Comparison of ENCODE assay signal across 28 cellular contexts in genomic region chr4:137156807-137157206, GRCh38.
A peak's percentile ranks its signal among the peaks of the same experiment; 100 is the strongest.
DNase-seq lines count a peak whose midpoint lies in the region; ATAC-seq, FAIRE-seq and TF ChIP-seq lines count a peak whose summit lies in the region.
"Had no signal": no experiment of that assay in that cellular context is flagged by ENCODE, and none has a peak within 500 bp of the region (broad histone marks: within the 10 kb centered on the region; RNA-seq: fewer than 3 reads in every experiment).

No MANE protein-coding gene starts in this region.

- no peak overlapping the region for H3K14ac ChIP-seq in IMR-90 (replicated peaks; ENCODE audit: low read depth, low read length)
- no peak overlapping the region for H3K14ac ChIP-seq in mesenchymal stem cell (ENCODE audit: low read length in 2 of 2)

- H3K4me3 ChIP-seq in ACC112 (ENCODE audit: low read depth, low read length) (no peak overlapping the region), IMR-90 (ENCODE audit: insufficient read depth, low read depth, low read length) (no peak overlapping the region), astrocyte (ENCODE audit: insufficient read depth, low read depth, low read length) (no peak overlapping the region), mesenchymal stem cell (ENCODE audit: insufficient read depth in 1 of 2, low read depth in 1 of 2, low read length in 2 of 2) (no peak overlapping the region), MG63 (no peak overlapping the region)
- H3K4me3 ChIP-seq: K562, PC-9, SJCRH30 had no signal

- H2BK12ac ChIP-seq in mesenchymal stem cell (ENCODE audit: low read length in 2 of 2): no peak overlapping the region

- no peaks in the 10 kb centered on the region for H3K9me3 Mint-ChIP-seq in astrocyte (ENCODE audit: unreplicated experiment)

- peaks cover 1% of the 10 kb centered on the region for H3K4me1 Mint-ChIP-seq in astrocyte (ENCODE audit: low read depth, unreplicated experiment)
- H3K4me1 Mint-ChIP-seq: CD4-positive, alpha-beta memory T cell had no signal

- no peaks in the 10 kb centered on the region for H4K20me1 ChIP-seq in IMR-90 (ENCODE audit: insufficient read depth, low read length)
- H4K20me1 ChIP-seq in astrocyte (ENCODE audit: insufficient read depth, low read length): no peaks in the 10 kb centered on the region

- FAIRE-seq in astrocyte (lab: Jason Lieb, UNC): no peak
- FAIRE-seq: GM12891, HepG2, K562 had no signal

- H3K4ac ChIP-seq in IMR-90 (ENCODE audit: low read depth, low read length) (no peak overlapping the region), mesenchymal stem cell (ENCODE audit: low read depth in 1 of 2, low read length in 2 of 2) (no peak overlapping the region)

- H3K36me3 Mint-ChIP-seq in astrocyte (ENCODE audit: low read depth, unreplicated experiment): no peaks in the 10 kb centered on the region
- H3K36me3 Mint-ChIP-seq: CD4-positive, alpha-beta memory T cell had no signal

- H3K36me3 ChIP-seq in ACC112 (ENCODE audit: insufficient read depth, low read length) (no peaks in the 10 kb centered on the region), IMR-90 (ENCODE audit: control insufficient read depth, insufficient read depth, low read length) (no peaks in the 10 kb centered on the region), astrocyte (ENCODE audit: insufficient read depth, low read length) (no peaks in the 10 kb centered on the region), mesenchymal stem cell (ENCODE audit: control insufficient read depth in 1 of 2, insufficient read depth in 2 of 2, low read depth in 1 of 2, low read length in 2 of 2) (no peaks in the 10 kb centered on the region), MG63 (no peaks in the 10 kb centered on the region)
- H3K36me3 ChIP-seq: SJCRH30 had no signal

- no peak overlapping the region for H2BK5ac ChIP-seq in IMR-90 (ENCODE audit: low read depth, low read length, poor library complexity, severe bottlenecking)
- no peak overlapping the region for H2BK5ac ChIP-seq in mesenchymal stem cell (ENCODE audit: low read depth, low read length, poor library complexity, severe bottlenecking)

- no peak overlapping the region for H2AK9ac ChIP-seq in IMR-90 (replicated peaks; ENCODE audit: low read depth, low read length, poor library complexity)

- no peak overlapping the region for H3K4me3 Mint-ChIP-seq in astrocyte (ENCODE audit: unreplicated experiment)
- H3K4me3 Mint-ChIP-seq: CD4-positive, alpha-beta memory T cell had no signal

- POLR2A ChIA-PET in IMR-90 (lab: Charles Lee; ENCODE audit: unreplicated experiment): no interaction called here

- no peaks in the 10 kb centered on the region for H3K9me3 ChIP-seq in IMR-90 (ENCODE audit: control insufficient read depth, insufficient read depth, low read length)
- H3K9me3 ChIP-seq in astrocyte (ENCODE audit: insufficient read depth, low read depth, low read length): no peaks in the 10 kb centered on the region
- H3K9me3 ChIP-seq in mesenchymal stem cell (ENCODE audit: control insufficient read depth, low read length): no peaks in the 10 kb centered on the region
- no peaks in the 10 kb centered on the region for H3K9me3 ChIP-seq in MG63
- H3K9me3 ChIP-seq: Caco-2, SJCRH30 had no signal

- ATAC-seq in IMR-90 (ENCODE audit: low read depth): no peak
- ATAC-seq: HCT116, HepG2, K562, Right ventricle myocardium inferior had no signal

- H3K18ac ChIP-seq in IMR-90 (ENCODE audit: low read depth, low read length) (0 out of 2 replicates have a peak overlapping the region, but pooled peaks have one; percentile 19), mesenchymal stem cell (ENCODE audit: low read depth in 1 of 2, low read length in 2 of 2) (no peak overlapping the region)

- H3K27ac Mint-ChIP-seq in astrocyte (ENCODE audit: unreplicated experiment): no peak overlapping the region
- H3K27ac Mint-ChIP-seq: CD4-positive, alpha-beta memory T cell had no signal

- no CpG with 5 or more reads among the region's 1 CpG for WGBS in IMR-90 (ENCODE audit: extremely low coverage in 2 of 2, insufficient read length in 1 of 2), 2 experiments
- 100% methylated on average over 1 of the region's 1 CpG for WGBS in mesenchymal stem cell

- H3K79me2 ChIP-seq in ACC112 (ENCODE audit: control insufficient read depth, insufficient read depth, low read length, unreplicated experiment) (no peaks in the 10 kb centered on the region), astrocyte (ENCODE audit: insufficient read depth, low read length) (no peaks in the 10 kb centered on the region)

- H3K56ac ChIP-seq in IMR-90 (ENCODE audit: extremely low read depth, insufficient read depth, low read length): no peak overlapping the region

- DNase-seq in IMR-90 (no peak), astrocyte (ENCODE audit: low read depth) (no peak), mesenchymal stem cell (no peak), MG63 (no peak), NOMO-1 treated with DMSO at 0.1 percent for 48 hours (lab: John Stamatoyannopoulos, UW; ENCODE audit: unreplicated experiment) (no peak), mesenteric fat pad (ENCODE audit: low spot score) (no peak), DMS79 (lab: John Stamatoyannopoulos, UW) (no peak)
- DNase-seq: 8988T; C1 segment of cervical spinal cord; Caco-2; CD4-positive, alpha-beta memory T cell; GF-D8; Kasumi-1; MV-4-11; NCI-H1105; NCI-H1436 treated with DMSO at 0.1 percent for 48 hours; NCI-H187 treated with DMSO at 0.1 percent for 48 hours; NCI-H2171 treated with DMSO at 0.1 percent for 48 hours; NCI-H524; NCI-H748 treated with DMSO at 0.1 percent for 48 hours; PC-9; SJCRH30 had no signal

- TF ChIP-seq POLR2A in IMR-90 (IDR thresholded peaks at IDR 0.05; ENCODE audit: low read depth, low read length): no peak

- no peak overlapping the region for H4K8ac ChIP-seq in IMR-90 (ENCODE audit: low read depth in 2 of 2, low read length in 2 of 2)
- no peak overlapping the region for H4K8ac ChIP-seq in mesenchymal stem cell (ENCODE audit: low read length)

- H3K27me3 Mint-ChIP-seq in astrocyte (ENCODE audit: low read depth, unreplicated experiment): no peaks in the 10 kb centered on the region
- H3K27me3 Mint-ChIP-seq: CD4-positive, alpha-beta memory T cell had no signal

- dilution Hi-C loops in IMR-90 (cut with HindIII; ENCODE audit: low sequenced_read_pairs, unreplicated experiment): no loop called here

- no TSS peak for BruUV-seq in IMR-90 (replicated peaks; lab: Mats Ljungman, UMichigan)

- H3K27me3 ChIP-seq in ACC112 (ENCODE audit: insufficient read depth, low read length): no peaks in the 10 kb centered on the region
- no peaks in the 10 kb centered on the region for H3K27me3 ChIP-seq in IMR-90 (ENCODE audit: control insufficient read depth, insufficient read depth, low read length)
- H3K27me3 ChIP-seq in astrocyte (ENCODE audit: insufficient read depth, low read length): no peaks in the 10 kb centered on the region
- no peaks in the 10 kb centered on the region for H3K27me3 ChIP-seq in mesenchymal stem cell (ENCODE audit: control insufficient read depth in 1 of 2, insufficient read depth in 1 of 2, low read length in 2 of 2)
- H3K27me3 ChIP-seq in MG63: no peaks in the 10 kb centered on the region
- H3K27me3 ChIP-seq: SJCRH30 had no signal

- intact Hi-C loops in IMR-90 (cut with micrococcal nuclease): no loop called here

- H2BK15ac ChIP-seq in IMR-90 (ENCODE audit: low read depth, low read length) (no peak overlapping the region), mesenchymal stem cell (ENCODE audit: low read depth, poor library complexity, severe bottlenecking) (no peak overlapping the region)

- H3K4me2 ChIP-seq in IMR-90 (ENCODE audit: low read depth, low read length) (no peak overlapping the region), astrocyte (ENCODE audit: low read length) (peak overlapping the region; percentile 15), mesenchymal stem cell (ENCODE audit: low read length, poor library complexity, severe bottlenecking) (no peak overlapping the region)
- H3K4me2 ChIP-seq: PC-9 had no signal

- H2AFZ ChIP-seq in ACC112 (ENCODE audit: low read length, unreplicated experiment) (peak overlapping the region; percentile 16), IMR-90 (replicated peaks; ENCODE audit: low read length, poor library complexity) (no peak overlapping the region), astrocyte (ENCODE audit: low read depth, low read length) (no peak overlapping the region), mesenchymal stem cell (ENCODE audit: low read depth, low read length) (no peak overlapping the region)
- H2AFZ ChIP-seq: PC-9 had no signal

- no peak overlapping the region for H4K5ac ChIP-seq in IMR-90 (ENCODE audit: low read depth, low read length)

- in situ Hi-C loops in IMR-90 (cut with MboI; ENCODE audit: low sequenced_read_pairs): no loop called here

- no peak overlapping the region for H3K23ac ChIP-seq in IMR-90 (ENCODE audit: low read depth, low read length)
- no peak overlapping the region for H3K23ac ChIP-seq in mesenchymal stem cell (ENCODE audit: low read length in 2 of 2)

- CTCF ChIA-PET in IMR-90 (lab: Yijun Ruan, JAX): no interaction called here

- H4K91ac ChIP-seq in IMR-90 (ENCODE audit: insufficient read depth, low read depth, low read length) (no peak overlapping the region), mesenchymal stem cell (ENCODE audit: low read length) (no peak overlapping the region)

- no peak for TF ChIP-seq RAD21 in IMR-90 (IDR thresholded peaks at IDR 0.05; ENCODE audit: low read length)

- no peaks in the 10 kb centered on the region for H3K9me1 ChIP-seq in IMR-90 (ENCODE audit: insufficient read depth, low read length)

- H3K4me1 ChIP-seq in ACC112 (ENCODE audit: control insufficient read depth, insufficient read depth, low read length, unreplicated experiment) (peaks cover 19% of the 10 kb centered on the region), IMR-90 (ENCODE audit: control insufficient read depth, insufficient read depth, low read length) (peaks cover 2% of the 10 kb centered on the region), astrocyte (ENCODE audit: insufficient read depth, low read length) (peaks cover 5% of the 10 kb centered on the region), mesenchymal stem cell (ENCODE audit: control insufficient read depth, insufficient read depth, low read depth, low read length) (no peaks in the 10 kb centered on the region)
- H3K4me1 ChIP-seq: Caco-2, SJCRH30 had no signal

- H3K9ac ChIP-seq in IMR-90 (ENCODE audit: low read depth, low read length) (no peak overlapping the region), astrocyte (ENCODE audit: low read length) (no peak overlapping the region), mesenchymal stem cell (ENCODE audit: low read length) (peak overlapping the region; percentile 66)

- H3K79me1 ChIP-seq in IMR-90 (ENCODE audit: low read depth in 1 of 2, low read length in 2 of 2) (no peaks in the 10 kb centered on the region), mesenchymal stem cell (replicated peaks; ENCODE audit: low read length, poor library complexity, severe bottlenecking) (no peaks in the 10 kb centered on the region)

- H3K27ac ChIP-seq in ACC112 (ENCODE audit: low read depth, low read length) (peak overlapping the region; percentile 59), IMR-90 (ENCODE audit: insufficient read depth, low read length) (no peak overlapping the region), astrocyte (ENCODE audit: low read depth, low read length) (no peak overlapping the region), mesenchymal stem cell (ENCODE audit: low read length, poor library complexity, severe bottlenecking) (no peak overlapping the region)
- H3K27ac ChIP-seq: PC-9, SJCRH30 had no signal

- 0 out of 2 replicates have a peak overlapping the region, but pooled peaks have one; percentile 21 for H2BK20ac ChIP-seq in IMR-90 (ENCODE audit: low read depth, low read length)

- no peak for TF ChIP-seq CTCF in IMR-90 (conservative IDR thresholded peaks at IDR 0.05; ENCODE audit: low read depth, low read length)
- no peak for TF ChIP-seq CTCF in astrocyte (IDR thresholded peaks at IDR 0.05; ENCODE audit: insufficient read depth, low read depth, low read length)

- H2AK5ac ChIP-seq in IMR-90 (ENCODE audit: low read depth, low read length) (no peak overlapping the region), mesenchymal stem cell (ENCODE audit: low read length, severe bottlenecking) (no peak overlapping the region)

- H2BK120ac ChIP-seq in IMR-90 (ENCODE audit: low read depth, low read length) (no peak overlapping the region), mesenchymal stem cell (ENCODE audit: low read depth, low read length) (no peak overlapping the region)
